In genomic region chr12:50188875-50189575, GRCh38 we compare ENCODE assay signal across 10 cellular contexts. TPM values are rescaled to one million over a fixed set of nuclear protein-coding genes. Genes with fewer than 3 reads are reported as not detected.
DNase-seq lines count a peak whose midpoint lies in the region; ATAC-seq and TF ChIP-seq lines count a peak whose summit lies in the region.
"Had no signal": no experiment of that assay in that cellular context is flagged by ENCODE, and none has a peak within 500 bp of the region (broad histone marks: within the 10 kb centered on the region; RNA-seq: fewer than 3 reads in every experiment).

No MANE protein-coding gene starts in this region.

- no peaks in the 10 kb centered on the region for H3K9me3 Mint-ChIP-seq in activated T-cell treated with anti-CD3 and anti-CD28 coated beads, Interleukin-2, amount 50 U/mL, for 24 hours
- H3K9me3 Mint-ChIP-seq in naive thymus-derived CD8-positive, alpha-beta T cell, result no peaks in the 10 kb centered on the region

- POLR2A ChIA-PET in naive thymus-derived CD8-positive, alpha-beta T cell (lab: Charles Lee), result no interaction called here

- H3K9me3 ChIP-seq in adipocyte (ENCODE audit: control insufficient read depth, low read length) (no peaks in the 10 kb centered on the region), upper lobe of right lung (no peaks in the 10 kb centered on the region)
- H3K9me3 ChIP-seq: tibial nerve had no signal

- H3K4me3 ChIP-seq in adipocyte (ENCODE audit: low read length) (no peak overlapping the region), upper lobe of right lung (no peak overlapping the region), H7 (ENCODE audit: insufficient read depth, low read depth, low read length) (no peak overlapping the region)
- H3K4me3 ChIP-seq: tibial nerve had no signal

- peaks cover 52% of the 10 kb centered on the region for H3K4me1 Mint-ChIP-seq in activated T-cell treated with anti-CD3 and anti-CD28 coated beads, Interleukin-2, amount 50 U/mL, for 24 hours (ENCODE audit: low read depth)
- H3K4me1 Mint-ChIP-seq in naive thymus-derived CD8-positive, alpha-beta T cell, result peaks cover 3 to 13% (median 8%) of the 10 kb centered on the region in 4 donors

- intact Hi-C loops in upper lobe of right lung (cut with DNase I), result no loop called here

- H3K9ac ChIP-seq in adipocyte (ENCODE audit: low read length), result peak overlapping the region; percentile 43

- peaks cover 81% of the 10 kb centered on the region for H3K36me3 Mint-ChIP-seq in activated T-cell treated with anti-CD3 and anti-CD28 coated beads, Interleukin-2, amount 50 U/mL, for 24 hours (ENCODE audit: low read depth)
- peaks cover 0 to 49% (median 2%) of the 10 kb centered on the region in 3 donors for H3K36me3 Mint-ChIP-seq in naive thymus-derived CD8-positive, alpha-beta T cell

- H3K36me3 ChIP-seq in adipocyte (ENCODE audit: control insufficient read depth, insufficient read depth, low read length, severe bottlenecking) (peaks cover 62% of the 10 kb centered on the region), upper lobe of right lung (peaks cover 33% of the 10 kb centered on the region), H7 (replicated peaks; ENCODE audit: control insufficient read depth, insufficient read depth, low read length) (peaks cover 5% of the 10 kb centered on the region)

- no peak for ATAC-seq in naive thymus-derived CD8-positive, alpha-beta T cell
- ATAC-seq in upper lobe of right lung (no peak), GM19455 (IDR thresholded peaks at IDR 0.05; ENCODE audit: unreplicated experiment) (no peak)

- DNase-seq in activated T-cell treated with anti-CD3 and anti-CD28 coated beads, Interleukin-2, amount 50 U/mL, for 24 hours, result peak; percentile 44
- DNase-seq in activated T-cell treated with anti-CD3 and anti-CD28 coated beads, Interleukin-2, amount 50 U/mL, for 1 hour, result no peak
- no peak for DNase-seq in adipocyte (ENCODE audit: low read depth)
- no peak for DNase-seq in naive thymus-derived CD8-positive, alpha-beta T cell
- no peak for DNase-seq in upper lobe of right lung
- no peak for DNase-seq in H7
- no peak for DNase-seq in GM19238 (ENCODE audit: insufficient read length, low spot score)
- DNase-seq: SW 1271 had no signal

- peak overlapping the region; percentile 96 for H3K27ac Mint-ChIP-seq in activated T-cell treated with anti-CD3 and anti-CD28 coated beads, Interleukin-2, amount 50 U/mL, for 24 hours
- H3K27ac Mint-ChIP-seq in naive thymus-derived CD8-positive, alpha-beta T cell, result peak overlapping the region in 9 of 10 donors; percentile 16 to 85 (median 63)

- H3K4me1 ChIP-seq in adipocyte (ENCODE audit: control insufficient read depth, insufficient read depth, low read length), result peaks cover 57% of the 10 kb centered on the region
- peaks cover 12% of the 10 kb centered on the region for H3K4me1 ChIP-seq in upper lobe of right lung

- H3K27me3 ChIP-seq in adipocyte (replicated peaks; ENCODE audit: control insufficient read depth, insufficient read depth, low read length) (no peaks in the 10 kb centered on the region), upper lobe of right lung (no peaks in the 10 kb centered on the region), H7 (ENCODE audit: control insufficient read depth, insufficient read depth, low read length) (no peaks in the 10 kb centered on the region)
- H3K27me3 ChIP-seq: tibial nerve had no signal

- H3K4me3 Mint-ChIP-seq in activated T-cell treated with anti-CD3 and anti-CD28 coated beads, Interleukin-2, amount 50 U/mL, for 24 hours, result peak overlapping the region; percentile 18
- peak overlapping the region in 3 of 10 donors; percentile 1 to 60 (median 29) for H3K4me3 Mint-ChIP-seq in naive thymus-derived CD8-positive, alpha-beta T cell

- no peaks in the 10 kb centered on the region for H3K27me3 Mint-ChIP-seq in activated T-cell treated with anti-CD3 and anti-CD28 coated beads, Interleukin-2, amount 50 U/mL, for 24 hours
- no peaks in the 10 kb centered on the region for H3K27me3 Mint-ChIP-seq in naive thymus-derived CD8-positive, alpha-beta T cell

- no peak for TF ChIP-seq CTCF in upper lobe of right lung (IDR thresholded peaks at IDR 0.05)

- peak overlapping the region; percentile 3 for H3K27ac ChIP-seq in upper lobe of right lung

RNA-seq across cellular contexts. Expression of gene CERS5, which starts 21.9 kb away (rescaled TPM):
- 10 to 100 TPM; 51.0 to 55.7 TPM for total RNA-seq in naive thymus-derived CD8-positive, alpha-beta T cell
- 10 to 100 TPM; 31.0 to 45.0 (median 33.6) TPM for polyA plus RNA-seq in naive thymus-derived CD8-positive, alpha-beta T cell
- total RNA-seq in upper lobe of right lung, result 33.2 TPM
- total RNA-seq in H7 (2014; rRNA removed; shearing (Covaris generic)), result 23.9 and 24.6 TPM in 2 replicates
